In genomic region chr9:109289186-109289585, GRCh38 we compare ENCODE assay signal across 14 cellular contexts.
"Had no signal": no experiment of that assay in that cellular context is flagged by ENCODE, and none has a peak within 500 bp of the region (broad histone marks: within the 10 kb centered on the region; RNA-seq: fewer than 3 reads in every experiment).

No MANE protein-coding gene starts in this region.

- H3K4me3 Mint-ChIP-seq: activated CD4-positive, alpha-beta memory T cell treated with anti-CD3 and anti-CD28 coated beads for 36 hours; activated naive CD8-positive, alpha-beta T cell; activated T-cell treated with anti-CD3 and anti-CD28 coated beads, Interleukin-2, amount 50 U/mL, for 4 hours; endodermal cell; T-helper 2 cell treated with Interferon-gamma antibody and Interleukin-4, amounts not matched to agents 5 μg/mL and 100 μg/mL, for 36 hours had no signal

- H3K27me3 ChIP-seq: brain microvascular endothelial cell, upper lobe of left lung had no signal

- DNase-seq: activated CD4-positive, alpha-beta memory T cell treated with anti-CD3 and anti-CD28 coated beads for 36 hours; activated gamma-delta T cell; activated T-cell treated with anti-CD3 and anti-CD28 coated beads, Interleukin-2, amount 50 U/mL, for 4 hours; amygdala; brain microvascular endothelial cell; cerebellar nuclear complex; dermis blood vessel endothelial cell; endodermal cell; erythroblast; stimulated activated CD4-positive, alpha-beta T cell treated with anti-CD3 and anti-CD28 coated beads, Interleukin-4, amount 100 ng/mL, for 4 hours; SW 1271 had no signal

- H3K36me3 ChIP-seq: brain microvascular endothelial cell, upper lobe of left lung had no signal

- H3K4me3 ChIP-seq: upper lobe of left lung had no signal

- H3K27ac ChIP-seq: brain microvascular endothelial cell had no signal

- H3K27ac Mint-ChIP-seq: activated CD4-positive, alpha-beta memory T cell treated with anti-CD3 and anti-CD28 coated beads for 36 hours; activated naive CD8-positive, alpha-beta T cell; endodermal cell; T-helper 2 cell treated with Interferon-gamma antibody and Interleukin-4, amounts not matched to agents 5 μg/mL and 100 μg/mL, for 36 hours had no signal

- H3K9me3 Mint-ChIP-seq: activated CD4-positive, alpha-beta memory T cell treated with anti-CD3 and anti-CD28 coated beads for 36 hours; activated T-cell treated with anti-CD3 and anti-CD28 coated beads, Interleukin-2, amount 50 U/mL, for 4 hours; endodermal cell; T-helper 2 cell treated with Interferon-gamma antibody and Interleukin-4, amounts not matched to agents 5 μg/mL and 100 μg/mL, for 36 hours had no signal

- ATAC-seq: activated T-cell treated with anti-CD3 and anti-CD28 coated beads, Interleukin-2, amount 50 U/mL, for 4 hours had no signal

- H3K36me3 Mint-ChIP-seq: activated CD4-positive, alpha-beta memory T cell treated with anti-CD3 and anti-CD28 coated beads for 36 hours; activated naive CD8-positive, alpha-beta T cell had no signal

- H3K9me3 ChIP-seq: upper lobe of left lung had no signal
